ENCODE assay signal across 20 cellular contexts in genomic region chr3:52422669-52423068, GRCh38. TPM values are rescaled to one million over a fixed set of nuclear protein-coding genes. Genes with fewer than 3 reads are reported as not detected.
DNase-seq lines count a peak whose midpoint lies in the region; ATAC-seq, FAIRE-seq and TF ChIP-seq lines count a peak whose summit lies in the region.
"Had no signal": no experiment of that assay in that cellular context is flagged by ENCODE, and none has a peak within 500 bp of the region (broad histone marks: within the 10 kb centered on the region; RNA-seq: fewer than 3 reads in every experiment).

No MANE protein-coding gene starts in this region.

- no peak overlapping the region for H3K4me2 ChIP-seq in H1 (ENCODE audit: insufficient read depth in 1 of 2, low read depth in 2 of 2, low read length in 2 of 2)
- H3K4me2 ChIP-seq: BLaER1 had no signal

- H3K27ac ChIP-seq in H1 (ENCODE audit: low read depth, low read length) (no peak overlapping the region), upper lobe of right lung (no peak overlapping the region)
- H3K27ac ChIP-seq: BLaER1 had no signal

- no peak overlapping the region for H3K18ac ChIP-seq in H1 (ENCODE audit: extremely low read depth, low read length)

- H3K4me1 Mint-ChIP-seq in activated CD8-positive, alpha-beta T cell treated with anti-CD3 and anti-CD28 coated beads, Interleukin-2, amount 10 ng/mL, durations not matched to agents 7 days and 5 days (ENCODE audit: low read depth) = no peaks in the 10 kb centered on the region
- peaks cover under 1% of the 10 kb centered on the region for H3K4me1 Mint-ChIP-seq in activated CD8-positive, alpha-beta T cell treated with anti-CD3 and anti-CD28 coated beads for 36 hours (ENCODE audit: low read depth)

- no peaks in the 10 kb centered on the region for H3K79me2 ChIP-seq in H1 (ENCODE audit: control insufficient read depth in 1 of 2, insufficient read depth in 2 of 2, low read length in 2 of 2)

- no peak overlapping the region for H2BK120ac ChIP-seq in H1 (replicated peaks; ENCODE audit: low read depth, low read length)

- POLR2A ChIA-PET in activated CD8-positive, alpha-beta T cell treated with anti-CD3 and anti-CD28 coated beads, Interleukin-2, amount 10 ng/mL, durations not matched to agents 7 days and 5 days (lab: Charles Lee) = no interaction called here
- POLR2A ChIA-PET in activated CD8-positive, alpha-beta T cell treated with anti-CD3 and anti-CD28 coated beads for 36 hours (lab: Charles Lee) = interaction anchor here (1.0 kb wide), 1 partner anchor 9 kb away, joined by 3 read pairs; no protein-coding TSS in a partner anchor
- POLR2A ChIA-PET in H1 (lab: Charles Lee; ENCODE audit: partially characterized antibody) = interaction anchor here (1.2 kb wide), 1 partner anchor 10 kb away, joined by 6 read pairs; no protein-coding TSS in a partner anchor

- TF ChIP-seq POLR2A in H1 (IDR thresholded peaks at IDR 0.05; ENCODE audit: control extremely low read depth in 1 of 2, low read depth in 2 of 2, low read length in 2 of 2) = no peak

- H3K56ac ChIP-seq in H1 (replicated peaks; ENCODE audit: insufficient read length, low read depth, low read length) = no peak overlapping the region

- no peak overlapping the region for H3K14ac ChIP-seq in H1 (ENCODE audit: insufficient read length)

- H3K4ac ChIP-seq in H1 (replicated peaks; ENCODE audit: insufficient read length, low read depth, low read length) = no peak overlapping the region

- no peak for TF ChIP-seq RAD21 in H1 (IDR thresholded peaks at IDR 0.05 in 1 of 2, conservative IDR thresholded peaks at IDR 0.05 in 1 of 2; ENCODE audit: low read depth in 2 of 2, low read length in 2 of 2)

- H2AFZ ChIP-seq in H1 (ENCODE audit: low read length) = no peak overlapping the region

- CTCF ChIA-PET in activated CD8-positive, alpha-beta T cell treated with anti-CD3 and anti-CD28 coated beads, Interleukin-2, amount 10 ng/mL, durations not matched to agents 7 days and 5 days (lab: Charles Lee) = interaction anchor here (1.3 kb wide), 1 partner anchor 10 kb away, joined by 11 read pairs; no protein-coding TSS in a partner anchor
- CTCF ChIA-PET in activated CD8-positive, alpha-beta T cell treated with anti-CD3 and anti-CD28 coated beads for 36 hours (lab: Charles Lee) = interaction anchor here (1.0 to 1.3 kb wide), 3 partner anchors 10 to 83 kb away, joined by 3 to 9 read pairs (median 6); partner anchors contain the start of gene SEMA3G
- CTCF ChIA-PET in H1 (lab: Charles Lee; ENCODE audit: partially characterized antibody) = interaction anchor here (0.6 to 3.2 kb wide), 5 partner anchors 9 to 369 kb away, joined by 3 to 9 read pairs (median 3); no protein-coding TSS in a partner anchor

- H3K27ac Mint-ChIP-seq in activated CD8-positive, alpha-beta T cell treated with anti-CD3 and anti-CD28 coated beads, Interleukin-2, amount 10 ng/mL, durations not matched to agents 7 days and 5 days = peak overlapping the region; percentile 21
- H3K27ac Mint-ChIP-seq in activated CD8-positive, alpha-beta T cell treated with anti-CD3 and anti-CD28 coated beads for 36 hours = no peak overlapping the region
- H3K27ac Mint-ChIP-seq: HFFc6 had no signal

- ATAC-seq in activated CD8-positive, alpha-beta T cell treated with anti-CD3 and anti-CD28 coated beads, Interleukin-2, amount 10 ng/mL, durations not matched to agents 7 days and 5 days = no peak
- no peak for ATAC-seq in activated CD8-positive, alpha-beta T cell treated with anti-CD3 and anti-CD28 coated beads for 36 hours
- no peak for ATAC-seq in omental fat pad (ENCODE audit: low FRiP score)
- no peak for ATAC-seq in upper lobe of right lung
- no peak for ATAC-seq in GM18511 (IDR thresholded peaks at IDR 0.05; ENCODE audit: unreplicated experiment)
- ATAC-seq: GM12878, HepG2 had no signal

- no peak overlapping the region for H3K9ac ChIP-seq in H1 (replicated peaks in 1 of 4; ENCODE audit: extremely low read depth in 1 of 4, low read depth in 3 of 4, low read length in 3 of 4)
- H3K9ac ChIP-seq: BLaER1 had no signal

- H3K23me2 ChIP-seq in H1 (ENCODE audit: low read depth, low read length) = no peaks in the 10 kb centered on the region

- H2BK12ac ChIP-seq in H1 (ENCODE audit: low read depth, low read length) = no peak overlapping the region

- H3K9me3 Mint-ChIP-seq in activated CD8-positive, alpha-beta T cell treated with anti-CD3 and anti-CD28 coated beads, Interleukin-2, amount 10 ng/mL, durations not matched to agents 7 days and 5 days (ENCODE audit: insufficient read depth) = no peaks in the 10 kb centered on the region
- H3K9me3 Mint-ChIP-seq in activated CD8-positive, alpha-beta T cell treated with anti-CD3 and anti-CD28 coated beads for 36 hours = no peaks in the 10 kb centered on the region
- H3K9me3 Mint-ChIP-seq: CD4-positive, CD25-positive, alpha-beta regulatory T cell; HFFc6 had no signal

- no peaks in the 10 kb centered on the region for H3K36me3 Mint-ChIP-seq in activated CD8-positive, alpha-beta T cell treated with anti-CD3 and anti-CD28 coated beads, Interleukin-2, amount 10 ng/mL, durations not matched to agents 7 days and 5 days (ENCODE audit: low read depth)
- H3K36me3 Mint-ChIP-seq in activated CD8-positive, alpha-beta T cell treated with anti-CD3 and anti-CD28 coated beads for 36 hours (ENCODE audit: low read depth) = peaks cover under 1% of the 10 kb centered on the region

- 87% methylated on average over 3 of the region's 3 CpGs; no CpG with 5 or more reads in 1 of the 2 experiments for WGBS in H1 (ENCODE audit: extremely low coverage in 1 of 2, insufficient coverage in 1 of 2, insufficient read length in 1 of 2, insufficient replicate concordance in 2 of 2, low coverage in 1 of 2, low lambda C conversion rate in 2 of 2, missing lambda C conversion rate in 1 of 2), 2 experiments

- H3K4me3 ChIP-seq in H1 (ENCODE audit: extremely low read depth in 1 of 4, insufficient read depth in 2 of 4, low read depth in 3 of 4, low read length in 4 of 4) = no peak overlapping the region
- no peak overlapping the region for H3K4me3 ChIP-seq in upper lobe of right lung
- H3K4me3 ChIP-seq: BLaER1, GM12878 had no signal

- H3K9me3 ChIP-seq in H1 (ENCODE audit: insufficient read depth in 2 of 2, low read depth in 1 of 2, low read length in 1 of 2) = no peaks in the 10 kb centered on the region
- no peaks in the 10 kb centered on the region for H3K9me3 ChIP-seq in upper lobe of right lung
- H3K9me3 ChIP-seq: BLaER1 had no signal

- intact Hi-C loops in activated CD8-positive, alpha-beta T cell treated with anti-CD3 and anti-CD28 coated beads for 36 hours (cut with micrococcal nuclease) = no loop called here
- intact Hi-C loops in upper lobe of right lung (cut with DNase I) = no loop called here

- H3K27me3 ChIP-seq in H1 (replicated peaks in 1 of 4; ENCODE audit: control insufficient read depth in 3 of 4, extremely low read depth in 1 of 4, insufficient read depth in 3 of 4, low read length in 3 of 4) (no peaks in the 10 kb centered on the region), upper lobe of right lung (no peaks in the 10 kb centered on the region)
- H3K27me3 ChIP-seq: BLaER1 had no signal

- H4K91ac ChIP-seq in H1 (replicated peaks; ENCODE audit: insufficient read length, low read length) = no peak overlapping the region

- no peak overlapping the region for H4K5ac ChIP-seq in H1 (ENCODE audit: insufficient read length, low read depth, low read length)

- peaks cover 0 to 3% (median 0%) of the 10 kb centered on the region in 4 experiments; a peak in 2 of 7 replicates for H3K4me1 ChIP-seq in H1 (replicated peaks in 1 of 4; ENCODE audit: control insufficient read depth in 3 of 4, insufficient read depth in 4 of 4, low read length in 3 of 4)
- H3K4me1 ChIP-seq in upper lobe of right lung = no peaks in the 10 kb centered on the region

- no peak overlapping the region for H2BK15ac ChIP-seq in H1 (ENCODE audit: low read length)

- no peaks in the 10 kb centered on the region for H3K79me1 ChIP-seq in H1 (ENCODE audit: low read depth, low read length)

- no peak for FAIRE-seq in H1 (lab: Jason Lieb, UNC)
- FAIRE-seq: GM12878, GM18507, HepG2, HTR-8/SVneo had no signal

- no peak for TF ChIP-seq EP300 in H1 (IDR thresholded peaks at IDR 0.05; ENCODE audit: borderline replicate concordance in 1 of 2, low read depth in 2 of 2, low read length in 2 of 2)

- no peak overlapping the region for H2BK20ac ChIP-seq in H1 (ENCODE audit: low read length)

- H3K36me3 ChIP-seq in H1 (ENCODE audit: control insufficient read depth in 2 of 4, insufficient read depth in 4 of 4, low read length in 3 of 4) (no peaks in the 10 kb centered on the region), upper lobe of right lung (no peaks in the 10 kb centered on the region)

- DNase-seq in activated CD8-positive, alpha-beta T cell treated with anti-CD3 and anti-CD28 coated beads, Interleukin-2, amount 10 ng/mL, durations not matched to agents 7 days and 5 days = no peak
- DNase-seq in activated CD8-positive, alpha-beta T cell treated with anti-CD3 and anti-CD28 coated beads for 36 hours = no peak
- DNase-seq in H1 (ENCODE audit: low read depth in 1 of 2, low spot score in 2 of 2) (no peak), omental fat pad (ENCODE audit: low spot score) (peak; percentile 6), upper lobe of right lung (peak; percentile 29), HK-2 (ENCODE audit: unreplicated experiment) (no peak), SIG-M5 treated with dmso at 0.1 percent for 504 hours (lab: John Stamatoyannopoulos, UW; ENCODE audit: unreplicated experiment) (no peak)
- DNase-seq: 8988T; AML-193; CD4-positive, CD25-positive, alpha-beta regulatory T cell; DMS 273 treated with DMSO at 0.1 percent for 48 hours; GOT3; HCEC 1CT; HFFc6 had no signal

- H3K27me3 Mint-ChIP-seq in activated CD8-positive, alpha-beta T cell treated with anti-CD3 and anti-CD28 coated beads, Interleukin-2, amount 10 ng/mL, durations not matched to agents 7 days and 5 days (ENCODE audit: low read depth) = no peaks in the 10 kb centered on the region
- no peaks in the 10 kb centered on the region for H3K27me3 Mint-ChIP-seq in activated CD8-positive, alpha-beta T cell treated with anti-CD3 and anti-CD28 coated beads for 36 hours
- H3K27me3 Mint-ChIP-seq: CD4-positive, CD25-positive, alpha-beta regulatory T cell had no signal

- no peak overlapping the region for H3K4me3 Mint-ChIP-seq in activated CD8-positive, alpha-beta T cell treated with anti-CD3 and anti-CD28 coated beads, Interleukin-2, amount 10 ng/mL, durations not matched to agents 7 days and 5 days
- no peak overlapping the region for H3K4me3 Mint-ChIP-seq in activated CD8-positive, alpha-beta T cell treated with anti-CD3 and anti-CD28 coated beads for 36 hours
- H3K4me3 Mint-ChIP-seq: CD4-positive, CD25-positive, alpha-beta regulatory T cell; HFFc6 had no signal

- no peak overlapping the region for H3K23ac ChIP-seq in H1 (ENCODE audit: insufficient read length)

- H4K8ac ChIP-seq in H1 (ENCODE audit: extremely low read depth, insufficient read depth, low read length) = peak overlapping the region; percentile 35; the same call in 1 of the 2 replicates

- no peaks in the 10 kb centered on the region for H4K20me1 ChIP-seq in H1 (replicated peaks in 1 of 2; ENCODE audit: control insufficient read depth in 1 of 2, insufficient read depth in 2 of 2, low read length in 2 of 2)
- H4K20me1 ChIP-seq: BLaER1 had no signal

- H2AK5ac ChIP-seq in H1 (ENCODE audit: low read depth, low read length) = no peak overlapping the region

- no peak for TF ChIP-seq CTCF in activated CD8-positive, alpha-beta T cell treated with anti-CD3 and anti-CD28 coated beads for 36 hours (IDR thresholded peaks at IDR 0.05)
- TF ChIP-seq CTCF in H1 (IDR thresholded peaks at IDR 0.05; ENCODE audit: control extremely low read depth in 1 of 3, insufficient read depth in 1 of 3, low read depth in 1 of 3, low read length in 3 of 3) (no peak), omental fat pad (IDR thresholded peaks at IDR 0.05) (no peak), upper lobe of right lung (IDR thresholded peaks at IDR 0.05) (no peak)

- H2BK5ac ChIP-seq in H1 (ENCODE audit: low read depth, low read length) = no peak overlapping the region

RNA-seq across cellular contexts. Expression of gene PHF7, which starts 12.2 kb away (rescaled TPM):
- 10 to 100 TPM; 14.6 to 16.2 TPM for total RNA-seq in activated CD8-positive, alpha-beta T cell treated with anti-CD3 and anti-CD28 coated beads, Interleukin-2, amount 10 ng/mL, durations not matched to agents 7 days and 5 days
- total RNA-seq in activated CD8-positive, alpha-beta T cell treated with anti-CD3 and anti-CD28 coated beads for 36 hours = 10 to 100 TPM; 18.4 to 20.6 TPM
- total RNA-seq in H1 (2021; fragmentation: NEBNext Ultra II Directional; extraction: Animal tissue kit (Norgen Biotek cat#: 25700)) = 9.5 and 12.0 TPM in 2 replicates
- polyA plus RNA-seq in H1 (2011; rRNA removed) = 6.3 and 6.7 TPM in 2 replicates
- 13.6 TPM for polyA plus RNA-seq in H1 (2011; cell fraction: cytosol; rRNA removed)
- polyA plus RNA-seq in H1 (2011; cell fraction: nucleus; rRNA removed) = 13.4 TPM
- 8.9 to 13.5 TPM (median 12.4 TPM) in 4 replicates for polyA plus RNA-seq in H1 (2012, experiment 1 of 2)
- polyA plus RNA-seq in H1 (2012, experiment 2 of 2) = 5.5 TPM
- polyA plus RNA-seq in H1 (2013, experiment 1 of 2) = 15.6 TPM
- polyA plus RNA-seq in H1 (2013, experiment 2 of 2) = 13.1 TPM
- polyA minus RNA-seq in H1 (2011; rRNA and poly(A)+ RNA removed) = 9.0 and 9.3 TPM in 2 replicates
- polyA minus RNA-seq in H1 (2011; cell fraction: cytosol; rRNA and poly(A)+ RNA removed) = 7.4 TPM
- 14.1 TPM for polyA minus RNA-seq in H1 (2011; cell fraction: nucleus; rRNA and poly(A)+ RNA removed)
- 10 to 100 TPM in 2 of 4 donors, 1 to 10 TPM in 2; 5.5 to 12.9 (median 9.1) TPM for total RNA-seq in omental fat pad
- 6.8 TPM for total RNA-seq in upper lobe of right lung

RNA-seq across cellular contexts. Expression of gene BAP1, which starts 12.9 kb away (rescaled TPM):
- total RNA-seq in activated CD8-positive, alpha-beta T cell treated with anti-CD3 and anti-CD28 coated beads, Interleukin-2, amount 10 ng/mL, durations not matched to agents 7 days and 5 days = 100 to 1,000 TPM in 1 of 2 experiments, 10 to 100 TPM in 1; 95.6 to 105 TPM
- total RNA-seq in activated CD8-positive, alpha-beta T cell treated with anti-CD3 and anti-CD28 coated beads for 36 hours = 100 to 1,000 TPM in 1 of 2 experiments, 10 to 100 TPM in 1; 98.1 to 101 TPM
- 72.9 and 80.3 TPM in 2 replicates for total RNA-seq in H1 (2021; fragmentation: NEBNext Ultra II Directional; extraction: Animal tissue kit (Norgen Biotek cat#: 25700))
- 64.9 and 79.5 TPM in 2 replicates for polyA plus RNA-seq in H1 (2011; rRNA removed)
- 74.8 TPM for polyA plus RNA-seq in H1 (2011; cell fraction: cytosol; rRNA removed)
- 271 TPM for polyA plus RNA-seq in H1 (2011; cell fraction: nucleus; rRNA removed)
- polyA plus RNA-seq in H1 (2012, experiment 1 of 2) = 81.1 to 93.5 TPM (median 83.9 TPM) in 4 replicates
- polyA plus RNA-seq in H1 (2012, experiment 2 of 2) = 89.8 TPM
- 37.6 TPM for polyA plus RNA-seq in H1 (2013, experiment 1 of 2)
- 38.9 TPM for polyA plus RNA-seq in H1 (2013, experiment 2 of 2)
- polyA minus RNA-seq in H1 (2011; rRNA and poly(A)+ RNA removed) = 81.1 and 89.6 TPM in 2 replicates
- 46.2 TPM for polyA minus RNA-seq in H1 (2011; cell fraction: cytosol; rRNA and poly(A)+ RNA removed)
- 71.8 TPM for polyA minus RNA-seq in H1 (2011; cell fraction: nucleus; rRNA and poly(A)+ RNA removed)
- total RNA-seq in omental fat pad (10 to 100 TPM; 44.6 to 73.0 (median 57.4) TPM), upper lobe of right lung (71.4 TPM)

RNA-seq across cellular contexts. Expression of gene SEMA3G, which starts 22.2 kb away (rescaled TPM):
- total RNA-seq in activated CD8-positive, alpha-beta T cell treated with anti-CD3 and anti-CD28 coated beads, Interleukin-2, amount 10 ng/mL, durations not matched to agents 7 days and 5 days = under 1 TPM; 0.13 to 0.21 TPM
- total RNA-seq in activated CD8-positive, alpha-beta T cell treated with anti-CD3 and anti-CD28 coated beads for 36 hours = not detected
- total RNA-seq in H1 (2021; fragmentation: NEBNext Ultra II Directional; extraction: Animal tissue kit (Norgen Biotek cat#: 25700)) = 1.5 TPM in 2 replicates
- polyA plus RNA-seq in H1 (2011; rRNA removed) = 0.95 and 2.4 TPM in 2 replicates
- 1.0 TPM for polyA plus RNA-seq in H1 (2011; cell fraction: cytosol; rRNA removed)
- 2.2 TPM for polyA plus RNA-seq in H1 (2011; cell fraction: nucleus; rRNA removed)
- 1.0 to 1.8 TPM (median 1.2 TPM) in 4 replicates for polyA plus RNA-seq in H1 (2012, experiment 1 of 2)
- 0.50 TPM for polyA plus RNA-seq in H1 (2012, experiment 2 of 2)
- polyA plus RNA-seq in H1 (2013, experiment 1 of 2) = 1.3 TPM
- polyA plus RNA-seq in H1 (2013, experiment 2 of 2) = 1.1 TPM
- polyA minus RNA-seq in H1 (2011; rRNA and poly(A)+ RNA removed) = 1.1 and 1.4 TPM in 2 replicates
- polyA minus RNA-seq in H1 (2011; cell fraction: cytosol; rRNA and poly(A)+ RNA removed) = 1.5 TPM
- 1.8 TPM for polyA minus RNA-seq in H1 (2011; cell fraction: nucleus; rRNA and poly(A)+ RNA removed)
- 100 to 1,000 TPM in 3 of 4 donors, 10 to 100 TPM in 1; 21.3 to 200 (median 131) TPM for total RNA-seq in omental fat pad
- total RNA-seq in upper lobe of right lung = 27.6 TPM
- total RNA-seq: GM12878, HFFc6 had no signal

RNA-seq across cellular contexts. Expression of gene TNNC1, which starts 31.2 kb away (rescaled TPM):
- total RNA-seq in activated CD8-positive, alpha-beta T cell treated with anti-CD3 and anti-CD28 coated beads, Interleukin-2, amount 10 ng/mL, durations not matched to agents 7 days and 5 days = 1 to 10 TPM in 1 of 2 experiments, under 1 TPM in 1; 0.84 to 2.1 TPM
- total RNA-seq in activated CD8-positive, alpha-beta T cell treated with anti-CD3 and anti-CD28 coated beads for 36 hours = 1 to 10 TPM; 4.8 to 5.9 TPM
- total RNA-seq in H1 (2021; fragmentation: NEBNext Ultra II Directional; extraction: Animal tissue kit (Norgen Biotek cat#: 25700)) = 5.8 and 9.5 TPM in 2 replicates
- 16.4 and 18.5 TPM in 2 replicates for polyA plus RNA-seq in H1 (2011; rRNA removed)
- polyA plus RNA-seq in H1 (2011; cell fraction: cytosol; rRNA removed) = 29.5 TPM
- 12.1 TPM for polyA plus RNA-seq in H1 (2011; cell fraction: nucleus; rRNA removed)
- polyA plus RNA-seq in H1 (2012, experiment 1 of 2) = 11.7 to 13.0 TPM (median 12.0 TPM) in 4 replicates
- 12.9 TPM for polyA plus RNA-seq in H1 (2012, experiment 2 of 2)
- polyA plus RNA-seq in H1 (2013, experiment 1 of 2) = 5.0 TPM
- polyA plus RNA-seq in H1 (2013, experiment 2 of 2) = 4.6 TPM
- polyA minus RNA-seq in H1 (2011; rRNA and poly(A)+ RNA removed) = 2.8 and 5.0 TPM in 2 replicates
- 4.1 TPM for polyA minus RNA-seq in H1 (2011; cell fraction: cytosol; rRNA and poly(A)+ RNA removed)
- polyA minus RNA-seq in H1 (2011; cell fraction: nucleus; rRNA and poly(A)+ RNA removed) = 5.0 TPM
- 1 to 10 TPM in 2 of 4 donors, not detected in 2; 2.4 to 2.5 TPM for total RNA-seq in omental fat pad
- total RNA-seq in upper lobe of right lung = 88.9 TPM

RNA-seq across cellular contexts. Expression of gene NISCH, which starts 32.7 kb away (rescaled TPM):
- 10 to 100 TPM; 77.2 to 82.6 TPM for total RNA-seq in activated CD8-positive, alpha-beta T cell treated with anti-CD3 and anti-CD28 coated beads, Interleukin-2, amount 10 ng/mL, durations not matched to agents 7 days and 5 days
- 10 to 100 TPM; 57.1 to 57.4 TPM for total RNA-seq in activated CD8-positive, alpha-beta T cell treated with anti-CD3 and anti-CD28 coated beads for 36 hours
- total RNA-seq in H1 (2021; fragmentation: NEBNext Ultra II Directional; extraction: Animal tissue kit (Norgen Biotek cat#: 25700)) = 67.0 and 71.9 TPM in 2 replicates
- 71.2 and 108 TPM in 2 replicates for polyA plus RNA-seq in H1 (2011; rRNA removed)
- polyA plus RNA-seq in H1 (2011; cell fraction: cytosol; rRNA removed) = 71.7 TPM
- 289 TPM for polyA plus RNA-seq in H1 (2011; cell fraction: nucleus; rRNA removed)
- polyA plus RNA-seq in H1 (2012, experiment 1 of 2) = 48.9 to 72.2 TPM (median 62.2 TPM) in 4 replicates
- polyA plus RNA-seq in H1 (2012, experiment 2 of 2) = 33.3 TPM
- 50.4 TPM for polyA plus RNA-seq in H1 (2013, experiment 1 of 2)
- polyA plus RNA-seq in H1 (2013, experiment 2 of 2) = 45.9 TPM
- polyA minus RNA-seq in H1 (2011; rRNA and poly(A)+ RNA removed) = 106 and 112 TPM in 2 replicates
- 60.0 TPM for polyA minus RNA-seq in H1 (2011; cell fraction: cytosol; rRNA and poly(A)+ RNA removed)
- 121 TPM for polyA minus RNA-seq in H1 (2011; cell fraction: nucleus; rRNA and poly(A)+ RNA removed)
- 10 to 100 TPM; 59.8 to 82.3 (median 68.5) TPM for total RNA-seq in omental fat pad
- total RNA-seq in upper lobe of right lung = 94.6 TPM

Comparison
In these comparisons a context has a peak if more than half of its experiments do, and no peak if none do; other contexts are left out.
1. DNase-seq: peak in omental fat pad (single experiment) and upper lobe of right lung (single experiment); none in activated CD8-positive, alpha-beta T cell treated with anti-CD3 and anti-CD28 coated beads, Interleukin-2, amount 10 ng/mL, durations not matched to agents 7 days and 5 days (single experiment), activated CD8-positive, alpha-beta T cell treated with anti-CD3 and anti-CD28 coated beads for 36 hours (single experiment), H1 (0 of 2), HK-2 (single experiment) and SIG-M5 treated with dmso at 0.1 percent for 504 hours (single experiment).